15 cellular contexts compared by ENCODE assay signal in the genomic region with DNA sequence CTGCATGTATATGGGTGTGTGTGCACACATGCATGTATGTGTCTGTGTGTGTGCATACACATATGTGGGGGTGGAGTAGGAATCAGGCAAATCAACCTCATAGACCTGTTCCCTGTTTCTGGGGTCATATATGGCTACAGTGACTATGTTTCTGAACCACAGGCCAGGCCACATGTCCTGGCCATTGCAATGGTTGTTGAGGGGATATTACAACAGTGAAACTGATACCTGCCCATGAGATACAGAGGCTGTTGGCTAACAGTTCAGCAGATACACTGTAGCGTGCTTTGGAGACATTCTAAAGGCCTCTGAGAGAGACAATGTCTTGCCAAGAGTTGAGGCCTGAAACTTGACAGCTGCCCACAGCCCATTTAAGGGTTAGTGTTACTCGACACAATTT. TPM values are rescaled to one million over a fixed set of nuclear protein-coding genes. Genes with fewer than 3 reads are reported as not detected.
DNase-seq lines count a peak whose midpoint lies in the region; ATAC-seq, FAIRE-seq and TF ChIP-seq lines count a peak whose summit lies in the region.
"Had no signal": no experiment of that assay in that cellular context is flagged by ENCODE, and none has a peak within 500 bp of the region (broad histone marks: within the 10 kb centered on the region; RNA-seq: fewer than 3 reads in every experiment).

No MANE protein-coding gene starts in this region.

- peak overlapping the region in 3 of 4 donors; percentile 72 to 89 (median 77) for H3K27ac ChIP-seq in Peyer's patch
- no peak overlapping the region for H3K27ac ChIP-seq in naive thymus-derived CD4-positive, alpha-beta T cell (ENCODE audit: low read depth, low read length)

- H3K4me3 Mint-ChIP-seq in naive thymus-derived CD4-positive, alpha-beta T cell = no peak overlapping the region

- intact Hi-C loops in naive thymus-derived CD4-positive, alpha-beta T cell (cut with micrococcal nuclease) = loop anchor here in 1 of 2 donors (2.0 to 5.0 kb wide), 2 partner anchors 34 to 55 kb away; partner anchors contain the start of gene TMED10

- no peak overlapping the region for H3K4me3 ChIP-seq in Peyer's patch
- no peak overlapping the region for H3K4me3 ChIP-seq in naive thymus-derived CD4-positive, alpha-beta T cell (ENCODE audit: low read length)
- H3K4me3 ChIP-seq: HAP-1 had no signal

- H3K27me3 Mint-ChIP-seq in naive thymus-derived CD4-positive, alpha-beta T cell = peaks cover 0 to 22% (median 0%) of the 10 kb centered on the region in 5 donors

- FAIRE-seq in GM12892 (lab: Jason Lieb, UNC) = peak; percentile 89
- FAIRE-seq: RCC 7860 had no signal

- no peaks in the 10 kb centered on the region for H3K36me3 Mint-ChIP-seq in naive thymus-derived CD4-positive, alpha-beta T cell

- H3K9me3 Mint-ChIP-seq in naive thymus-derived CD4-positive, alpha-beta T cell = peaks cover 0 to 2% (median 0%) of the 10 kb centered on the region in 11 donors

- no peaks in the 10 kb centered on the region for H3K36me3 ChIP-seq in Peyer's patch
- no peaks in the 10 kb centered on the region for H3K36me3 ChIP-seq in naive thymus-derived CD4-positive, alpha-beta T cell (ENCODE audit: control insufficient read depth in 2 of 3, insufficient read depth in 3 of 3, low read length in 3 of 3)
- H3K36me3 ChIP-seq: HAP-1 had no signal

- peaks cover 43 to 74% (median 66%) of the 10 kb centered on the region in 7 donors for H3K4me1 Mint-ChIP-seq in naive thymus-derived CD4-positive, alpha-beta T cell

- DNase-seq in GM12892 (ENCODE audit: insufficient read length) = no peak
- DNase-seq in Peyer's patch = no peak
- no peak for DNase-seq in naive thymus-derived CD4-positive, alpha-beta T cell
- DNase-seq in OCI-M2 (lab: John Stamatoyannopoulos, UW; ENCODE audit: unreplicated experiment) = no peak
- DNase-seq in NCI-H524 (lab: John Stamatoyannopoulos, UW) = no peak
- DNase-seq: activated CD8-positive, alpha-beta memory T cell treated with anti-CD3 and anti-CD28 coated beads, Interleukin-2, amount 50 U/mL, for 4 hours; foreskin fibroblast; GDM1; kidney glomerular epithelial cell; stimulated activated CD4-positive, alpha-beta T cell treated with anti-CD3 and anti-CD28 coated beads, Interleukin-15, amount 100 ng/mL, for 24 hours had no signal

- no peak for TF ChIP-seq POLR2A in GM12892 (IDR thresholded peaks at IDR 0.05; ENCODE audit: low read depth, low read length)
- no peak for TF ChIP-seq POLR2A in Peyer's patch (IDR thresholded peaks at IDR 0.05)

- CTCF ChIA-PET in naive thymus-derived CD4-positive, alpha-beta T cell (lab: Charles Lee) = interaction anchor here (1.4 to 4.0 kb wide), 2 partner anchors 14 to 64 kb away, joined by 3 to 37 read pairs; no protein-coding TSS in a partner anchor

- no peaks in the 10 kb centered on the region for H3K27me3 ChIP-seq in Peyer's patch
- no peaks in the 10 kb centered on the region for H3K27me3 ChIP-seq in naive thymus-derived CD4-positive, alpha-beta T cell (ENCODE audit: control insufficient read depth in 2 of 2, insufficient read depth in 2 of 2, low read length in 2 of 2)

- no peaks in the 10 kb centered on the region for H3K9me3 ChIP-seq in Peyer's patch
- no peaks in the 10 kb centered on the region for H3K9me3 ChIP-seq in naive thymus-derived CD4-positive, alpha-beta T cell (ENCODE audit: control insufficient read depth in 2 of 3, low read length in 3 of 3)
- H3K9me3 ChIP-seq: HAP-1 had no signal

- peaks cover 2 to 74% (median 18%) of the 10 kb centered on the region in 4 donors for H3K4me1 ChIP-seq in Peyer's patch
- H3K4me1 ChIP-seq in naive thymus-derived CD4-positive, alpha-beta T cell (ENCODE audit: control insufficient read depth in 2 of 2, insufficient read depth in 2 of 2, low read length in 2 of 2) = peaks cover 33 to 41% of the 10 kb centered on the region in 2 donors
- H3K4me1 ChIP-seq: HAP-1 had no signal

- ATAC-seq in HG02678 (IDR thresholded peaks at IDR 0.05; ENCODE audit: unreplicated experiment) (peak; percentile 63), HG03097 (IDR thresholded peaks at IDR 0.05; ENCODE audit: low FRiP score, unreplicated experiment) (no peak), HG03039 (IDR thresholded peaks at IDR 0.05; ENCODE audit: unreplicated experiment) (no peak)
- no peak for ATAC-seq in naive thymus-derived CD4-positive, alpha-beta T cell

- POLR2A ChIA-PET in naive thymus-derived CD4-positive, alpha-beta T cell (lab: Charles Lee) = no interaction called here

- H3K27ac Mint-ChIP-seq in naive thymus-derived CD4-positive, alpha-beta T cell = peak overlapping the region in 5 of 9 donors; percentile 38 to 86 (median 42)

- TF ChIP-seq CTCF in Peyer's patch (IDR thresholded peaks at IDR 0.05) = no peak

RNA-seq across cellular contexts. Expression of gene FOS, which starts 47.3 kb away (rescaled TPM):
- 5.3 TPM for polyA plus RNA-seq in GM12892 (2012; ENCODE audit: missing spikeins)
- total RNA-seq in Peyer's patch = 1,000 to 10,000 TPM in 1 of 4 donors, 100 to 1,000 TPM in 3; 267 to 2,466 (median 503) TPM
- 1,000 to 10,000 TPM in 2 of 5 experiments, 10 to 100 TPM in 2, 1 to 10 TPM in 1; 9.4 to 4,557 (median 14.4) TPM for total RNA-seq in naive thymus-derived CD4-positive, alpha-beta T cell
- 10 to 100 TPM; 27.5 to 96.7 TPM for polyA plus RNA-seq in naive thymus-derived CD4-positive, alpha-beta T cell

RNA-seq across cellular contexts. Expression of gene TMED10, which starts 54.9 kb away (rescaled TPM):
- 76.8 TPM for polyA plus RNA-seq in GM12892 (2012; ENCODE audit: missing spikeins)
- total RNA-seq in Peyer's patch = 100 to 1,000 TPM in 2 of 4 donors, 10 to 100 TPM in 2; 58.6 to 181 (median 115) TPM
- 100 to 1,000 TPM; 155 to 233 (median 171) TPM for total RNA-seq in naive thymus-derived CD4-positive, alpha-beta T cell
- polyA plus RNA-seq in naive thymus-derived CD4-positive, alpha-beta T cell = 100 to 1,000 TPM; 204 to 245 TPM
